1 cellular context compared by ENCODE assay signal in the genomic region with DNA sequence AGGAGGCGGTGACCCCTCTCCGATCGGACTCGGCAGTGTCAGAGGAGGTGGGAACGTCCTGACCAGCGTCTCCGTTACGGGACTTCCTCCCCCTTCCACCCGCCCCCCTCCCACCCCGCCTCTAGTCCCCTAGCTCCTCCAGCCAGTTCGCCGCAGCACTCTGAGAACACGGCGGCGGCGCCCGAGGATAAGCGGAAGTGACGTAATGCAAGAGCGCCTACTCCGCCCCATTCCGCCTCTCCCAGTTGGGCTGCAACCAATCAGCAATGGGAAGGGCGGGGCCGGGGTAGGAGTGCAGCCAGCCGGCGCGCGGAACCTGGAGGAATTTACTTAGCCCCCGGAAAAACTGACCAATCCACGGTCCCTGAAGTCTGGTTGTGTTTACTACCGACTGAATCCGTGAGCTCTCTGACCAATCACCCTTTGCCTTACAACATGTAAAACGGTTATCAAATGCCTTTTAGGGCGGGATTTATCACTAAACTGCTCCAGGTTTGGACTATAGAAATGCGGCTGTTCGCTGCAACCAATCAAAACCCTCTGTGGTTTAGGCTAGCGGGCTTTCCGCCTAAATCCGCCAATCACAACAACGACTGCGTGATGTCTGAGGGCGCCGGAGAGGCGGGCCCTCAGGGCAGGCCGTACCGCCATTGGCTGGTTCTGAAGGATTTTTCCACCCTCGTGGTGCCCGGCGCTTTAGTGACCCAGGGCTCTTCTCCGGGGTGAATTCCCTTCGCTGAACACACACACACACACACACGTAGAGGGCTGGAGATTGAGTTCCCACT.
TF ChIP-seq lines count a peak whose summit lies in the region.

A gene with protein sequence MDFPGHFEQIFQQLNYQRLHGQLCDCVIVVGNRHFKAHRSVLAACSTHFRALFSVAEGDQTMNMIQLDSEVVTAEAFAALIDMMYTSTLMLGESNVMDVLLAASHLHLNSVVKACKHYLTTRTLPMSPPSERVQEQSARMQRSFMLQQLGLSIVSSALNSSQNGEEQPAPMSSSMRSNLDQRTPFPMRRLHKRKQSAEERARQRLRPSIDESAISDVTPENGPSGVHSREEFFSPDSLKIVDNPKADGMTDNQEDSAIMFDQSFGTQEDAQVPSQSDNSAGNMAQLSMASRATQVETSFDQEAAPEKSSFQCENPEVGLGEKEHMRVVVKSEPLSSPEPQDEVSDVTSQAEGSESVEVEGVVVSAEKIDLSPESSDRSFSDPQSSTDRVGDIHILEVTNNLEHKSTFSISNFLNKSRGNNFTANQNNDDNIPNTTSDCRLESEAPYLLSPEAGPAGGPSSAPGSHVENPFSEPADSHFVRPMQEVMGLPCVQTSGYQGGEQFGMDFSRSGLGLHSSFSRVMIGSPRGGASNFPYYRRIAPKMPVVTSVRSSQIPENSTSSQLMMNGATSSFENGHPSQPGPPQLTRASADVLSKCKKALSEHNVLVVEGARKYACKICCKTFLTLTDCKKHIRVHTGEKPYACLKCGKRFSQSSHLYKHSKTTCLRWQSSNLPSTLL (minus strand): TSS at position 202 of the 788 bp plus-strand sequence. CDS start 22,899 bp downstream, outside the sequence.

TF ChIP-seq in HEK293, 187 proteins besides CTCF, POLR2A, EP300 and RAD21 (continued from another document and continues in another):
- TF ChIP-seq ZBTB26 (tag by site-specific recombination; optimal IDR thresholded peaks at IDR 0.05): no peak
- TF ChIP-seq ZNF248 (tag by site-specific recombination; IDR thresholded peaks at IDR 0.05): no peak
- TF ChIP-seq KLF10 (tag by site-specific recombination; IDR thresholded peaks at IDR 0.05): no peak
- TF ChIP-seq, protein P1, sequence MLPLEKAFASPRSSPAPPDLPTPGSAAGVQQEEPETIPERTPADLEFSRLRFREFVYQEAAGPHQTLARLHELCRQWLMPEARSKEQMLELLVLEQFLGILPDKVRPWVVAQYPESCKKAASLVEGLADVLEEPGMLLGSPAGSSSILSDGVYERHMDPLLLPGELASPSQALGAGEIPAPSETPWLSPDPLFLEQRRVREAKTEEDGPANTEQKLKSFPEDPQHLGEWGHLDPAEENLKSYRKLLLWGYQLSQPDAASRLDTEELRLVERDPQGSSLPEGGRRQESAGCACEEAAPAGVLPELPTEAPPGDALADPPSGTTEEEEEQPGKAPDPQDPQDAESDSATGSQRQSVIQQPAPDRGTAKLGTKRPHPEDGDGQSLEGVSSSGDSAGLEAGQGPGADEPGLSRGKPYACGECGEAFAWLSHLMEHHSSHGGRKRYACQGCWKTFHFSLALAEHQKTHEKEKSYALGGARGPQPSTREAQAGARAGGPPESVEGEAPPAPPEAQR (tag by site-specific recombination; IDR thresholded peaks at IDR 0.05): no peak
- TF ChIP-seq, protein P2, sequence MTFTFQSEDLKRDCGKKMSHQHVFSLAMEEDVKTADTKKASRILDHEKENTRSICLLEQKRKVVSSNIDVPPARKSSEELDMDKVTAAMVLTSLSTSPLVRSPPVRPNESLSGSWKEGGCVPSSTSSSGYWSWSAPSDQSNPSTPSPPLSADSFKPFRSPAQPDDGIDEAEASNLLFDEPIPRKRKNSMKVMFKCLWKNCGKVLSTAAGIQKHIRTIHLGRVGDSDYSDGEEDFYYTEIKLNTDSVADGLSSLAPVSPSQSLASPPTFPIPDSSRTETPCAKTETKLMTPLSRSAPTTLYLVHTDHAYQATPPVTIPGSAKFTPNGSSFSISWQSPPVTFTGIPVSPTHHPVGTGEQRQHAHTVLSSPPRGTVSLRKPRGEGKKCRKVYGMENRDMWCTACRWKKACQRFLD (tag by site-specific recombination; IDR thresholded peaks at IDR 0.05): no peak
- no peak for TF ChIP-seq ZFP3 (tag by site-specific recombination; IDR thresholded peaks at IDR 0.05; ENCODE audit: low read depth)
- no peak for TF ChIP-seq ZBTB17 (tag by site-specific recombination; IDR thresholded peaks at IDR 0.05)
- 0 out of 2 replicates have a peak, but pooled peaks have one; percentile 18 for TF ChIP-seq OVOL3 (tag by site-specific recombination; IDR thresholded peaks at IDR 0.05)
- TF ChIP-seq ZNF791 (tag by site-specific recombination; IDR thresholded peaks at IDR 0.05): no peak
- no peak for TF ChIP-seq ZNF19 (tag by site-specific recombination; IDR thresholded peaks at IDR 0.05; ENCODE audit: low read depth)
- no peak for TF ChIP-seq ZNF202 (tag by site-specific recombination; IDR thresholded peaks at IDR 0.05; ENCODE audit: borderline replicate concordance)
- no peak for TF ChIP-seq ZNF558 (tag by site-specific recombination; IDR thresholded peaks at IDR 0.05)
- TF ChIP-seq PRDM1 (tag by site-specific recombination; IDR thresholded peaks at IDR 0.05): no peak
- TF ChIP-seq, protein P3, sequence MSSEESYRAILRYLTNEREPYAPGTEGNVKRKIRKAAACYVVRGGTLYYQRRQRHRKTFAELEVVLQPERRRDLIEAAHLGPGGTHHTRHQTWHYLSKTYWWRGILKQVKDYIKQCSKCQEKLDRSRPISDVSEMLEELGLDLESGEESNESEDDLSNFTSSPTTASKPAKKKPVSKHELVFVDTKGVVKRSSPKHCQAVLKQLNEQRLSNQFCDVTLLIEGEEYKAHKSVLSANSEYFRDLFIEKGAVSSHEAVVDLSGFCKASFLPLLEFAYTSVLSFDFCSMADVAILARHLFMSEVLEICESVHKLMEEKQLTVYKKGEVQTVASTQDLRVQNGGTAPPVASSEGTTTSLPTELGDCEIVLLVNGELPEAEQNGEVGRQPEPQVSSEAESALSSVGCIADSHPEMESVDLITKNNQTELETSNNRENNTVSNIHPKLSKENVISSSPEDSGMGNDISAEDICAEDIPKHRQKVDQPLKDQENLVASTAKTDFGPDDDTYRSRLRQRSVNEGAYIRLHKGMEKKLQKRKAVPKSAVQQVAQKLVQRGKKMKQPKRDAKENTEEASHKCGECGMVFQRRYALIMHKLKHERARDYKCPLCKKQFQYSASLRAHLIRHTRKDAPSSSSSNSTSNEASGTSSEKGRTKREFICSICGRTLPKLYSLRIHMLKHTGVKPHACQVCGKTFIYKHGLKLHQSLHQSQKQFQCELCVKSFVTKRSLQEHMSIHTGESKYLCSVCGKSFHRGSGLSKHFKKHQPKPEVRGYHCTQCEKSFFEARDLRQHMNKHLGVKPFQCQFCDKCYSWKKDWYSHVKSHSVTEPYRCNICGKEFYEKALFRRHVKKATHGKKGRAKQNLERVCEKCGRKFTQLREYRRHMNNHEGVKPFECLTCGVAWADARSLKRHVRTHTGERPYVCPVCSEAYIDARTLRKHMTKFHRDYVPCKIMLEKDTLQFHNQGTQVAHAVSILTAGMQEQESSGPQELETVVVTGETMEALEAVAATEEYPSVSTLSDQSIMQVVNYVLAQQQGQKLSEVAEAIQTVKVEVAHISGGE (tag by site-specific recombination; conservative IDR thresholded peaks at IDR 0.05; ENCODE audit: low read depth): no peak
- TF ChIP-seq SETDB1 (IDR thresholded peaks at IDR 0.05; ENCODE audit: insufficient read length, low read length): peak; percentile 19
- TF ChIP-seq ZNF133 (tag by site-specific recombination; IDR thresholded peaks at IDR 0.05): no peak
- no peak for TF ChIP-seq ZNF169 (tag by site-specific recombination; IDR thresholded peaks at IDR 0.05)
- TF ChIP-seq, protein P4, sequence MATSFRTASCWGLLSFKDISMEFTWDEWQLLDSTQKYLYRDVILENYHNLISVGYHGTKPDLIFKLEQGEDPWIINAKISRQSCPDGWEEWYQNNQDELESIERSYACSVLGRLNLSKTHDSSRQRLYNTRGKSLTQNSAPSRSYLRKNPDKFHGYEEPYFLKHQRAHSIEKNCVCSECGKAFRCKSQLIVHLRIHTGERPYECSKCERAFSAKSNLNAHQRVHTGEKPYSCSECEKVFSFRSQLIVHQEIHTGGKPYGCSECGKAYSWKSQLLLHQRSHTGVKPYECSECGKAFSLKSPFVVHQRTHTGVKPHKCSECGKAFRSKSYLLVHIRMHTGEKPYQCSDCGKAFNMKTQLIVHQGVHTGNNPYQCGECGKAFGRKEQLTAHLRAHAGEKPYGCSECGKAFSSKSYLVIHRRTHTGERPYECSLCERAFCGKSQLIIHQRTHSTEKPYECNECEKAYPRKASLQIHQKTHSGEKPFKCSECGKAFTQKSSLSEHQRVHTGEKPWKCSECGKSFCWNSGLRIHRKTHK (tag by site-specific recombination; IDR thresholded peaks at IDR 0.05): no peak
- peak; percentile 59; the same call in 1 of the 2 replicates for TF ChIP-seq ZNF341 (tag by site-specific recombination; IDR thresholded peaks at IDR 0.05; ENCODE audit: low read depth)
- TF ChIP-seq ZXDB (tag by site-specific recombination; IDR thresholded peaks at IDR 0.05): no peak
- no peak for TF ChIP-seq MEIS1 (CRISPR knock-in tag; IDR thresholded peaks at IDR 0.05; ENCODE audit: borderline replicate concordance)
- TF ChIP-seq, protein P5, sequence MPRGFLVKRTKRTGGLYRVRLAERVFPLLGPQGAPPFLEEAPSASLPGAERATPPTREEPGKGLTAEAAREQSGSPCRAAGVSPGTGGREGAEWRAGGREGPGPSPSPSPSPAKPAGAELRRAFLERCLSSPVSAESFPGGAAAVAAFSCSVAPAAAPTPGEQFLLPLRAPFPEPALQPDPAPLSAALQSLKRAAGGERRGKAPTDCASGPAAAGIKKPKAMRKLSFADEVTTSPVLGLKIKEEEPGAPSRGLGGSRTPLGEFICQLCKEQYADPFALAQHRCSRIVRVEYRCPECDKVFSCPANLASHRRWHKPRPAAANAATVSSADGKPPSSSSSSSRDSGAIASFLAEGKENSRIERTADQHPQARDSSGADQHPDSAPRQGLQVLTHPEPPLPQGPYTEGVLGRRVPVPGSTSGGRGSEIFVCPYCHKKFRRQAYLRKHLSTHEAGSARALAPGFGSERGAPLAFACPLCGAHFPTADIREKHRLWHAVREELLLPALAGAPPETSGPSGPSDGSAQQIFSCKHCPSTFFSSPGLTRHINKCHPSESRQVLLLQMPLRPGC (tag by site-specific recombination; IDR thresholded peaks at IDR 0.05): peak; percentile 74
- peak; percentile 91; the same call in 1 of the 2 replicates for TF ChIP-seq ZBTB20 (tag by site-specific recombination; IDR thresholded peaks at IDR 0.05)
- TF ChIP-seq SP7 (tag by site-specific recombination; IDR thresholded peaks at IDR 0.05): no peak
- no peak for TF ChIP-seq MZF1 (tag by site-specific recombination; IDR thresholded peaks at IDR 0.05; ENCODE audit: borderline replicate concordance)
- no peak for TF ChIP-seq PRDM2 (tag by site-specific recombination; IDR thresholded peaks at IDR 0.05; ENCODE audit: borderline replicate concordance)
- peak; percentile 37; the same call in 1 of the 2 replicates for TF ChIP-seq IKZF3 (tag by site-specific recombination; IDR thresholded peaks at IDR 0.05)
- TF ChIP-seq ZEB2 (tag by site-specific recombination; IDR thresholded peaks at IDR 0.05): no peak
- TF ChIP-seq ZSCAN23 (tag by site-specific recombination; IDR thresholded peaks at IDR 0.05): no peak
- TF ChIP-seq ZNF350 (tag by site-specific recombination; IDR thresholded peaks at IDR 0.05): peak; percentile 98
- peak; percentile 56 for TF ChIP-seq ZBTB8A (tag by site-specific recombination; IDR thresholded peaks at IDR 0.05)
- TF ChIP-seq SP2 (tag by site-specific recombination; IDR thresholded peaks at IDR 0.05): peak; percentile 84
- TF ChIP-seq ZNF600 (tag by site-specific recombination; IDR thresholded peaks at IDR 0.05): no peak
- no peak; the same call in 1 of the 2 replicates for TF ChIP-seq ZNF76 (tag by site-specific recombination; IDR thresholded peaks at IDR 0.05; ENCODE audit: borderline replicate concordance, low read depth)
- TF ChIP-seq KLF8 (tag by site-specific recombination; IDR thresholded peaks at IDR 0.05): 0 out of 2 replicates have a peak, but pooled peaks have one; percentile 17
